ENCODE assay signal across 16 cellular contexts in genomic region chr9:126885089-126885753, GRCh38. TPM values are rescaled to one million over a fixed set of nuclear protein-coding genes. Genes with fewer than 3 reads are reported as not detected.
A peak's percentile ranks its signal among the peaks of the same experiment; 100 is the strongest.
DNase-seq lines count a peak whose midpoint lies in the region; TF ChIP-seq lines count a peak whose summit lies in the region.
"Had no signal": no experiment of that assay in that cellular context is flagged by ENCODE, and none has a peak within 500 bp of the region (broad histone marks: within the 10 kb centered on the region; RNA-seq: fewer than 3 reads in every experiment).

No MANE protein-coding gene starts in this region.

- no peak for TF ChIP-seq CTCF in thyroid gland (IDR thresholded peaks at IDR 0.05)

- 49 to 55% methylated on average over 6 of the region's 6 CpGs for WGBS in thyroid gland, 2 donors

- H3K9me3 ChIP-seq in thyroid gland, result no peaks in the 10 kb centered on the region

- no peaks in the 10 kb centered on the region for H3K27me3 ChIP-seq in thyroid gland

- peaks cover 3 to 7% of the 10 kb centered on the region in 2 donors for H3K36me3 ChIP-seq in thyroid gland

- intact Hi-C loops in thyroid gland (cut with DNase I), result no loop called here

- H3K4me3 ChIP-seq in thyroid gland (replicated peaks in 1 of 3), result no peak overlapping the region

- DNase-seq in HCEC 1CT (peak; percentile 43), dermis blood vessel endothelial cell (peak; percentile 84), left kidney (ENCODE audit: low read depth, low spot score) (peak; percentile 46), thyroid gland (peak; percentile 42 to 57), kidney glomerular epithelial cell (lab: John Stamatoyannopoulos, UW) (no peak), SW480 (ENCODE audit: low spot score) (no peak), NCI-H2081 (lab: John Stamatoyannopoulos, UW) (no peak)
- DNase-seq: activated CD4-positive, alpha-beta memory T cell treated with anti-CD3 and anti-CD28 coated beads for 36 hours; activated T-cell treated with anti-CD3 and anti-CD28 coated beads, Interleukin-2, amount 50 U/mL, for 72 hours; central memory CD4-positive, alpha-beta T cell; DND-41; left colon; naive thymus-derived CD8-positive, alpha-beta T cell; NCI-H1694 treated with DMSO at 0.1 percent for 48 hours; NCI-H526 had no signal

- H3K27ac ChIP-seq in thyroid gland, result peak overlapping the region; percentile 42 to 74 (median 47)
- H3K27ac ChIP-seq: C4-2B had no signal

- H3K4me1 ChIP-seq in thyroid gland, result peaks cover 14 to 22% of the 10 kb centered on the region in 2 donors

- TF ChIP-seq POLR2A in thyroid gland (IDR thresholded peaks at IDR 0.05), result no peak

RNA-seq across cellular contexts. Expression of gene ZBTB34, which starts 24.8 kb away (rescaled TPM):
- total RNA-seq in dermis blood vessel endothelial cell, result 10.5 and 11.6 TPM in 2 replicates
- total RNA-seq in thyroid gland, result 10 to 100 TPM in 2 of 4 donors, 1 to 10 TPM in 2; 8.6 to 17.1 (median 12.0) TPM

RNA-seq across cellular contexts. Expression of gene RALGPS1, which starts 29.4 kb away (rescaled TPM):
- total RNA-seq in dermis blood vessel endothelial cell (3.1 and 3.3 TPM in 2 replicates), thyroid gland (10 to 100 TPM; 27.3 to 42.1 (median 39.1) TPM)

Comparison
In these comparisons a context has a peak if more than half of its experiments do, and no peak if none do; other contexts are left out.
1. DNase-seq: peak in HCEC 1CT (single experiment), dermis blood vessel endothelial cell (single experiment), left kidney (single experiment) and thyroid gland (2 of 2); none in kidney glomerular epithelial cell (single experiment), SW480 (single experiment) and NCI-H2081 (0 of 2).